In genomic region chr11:70327717-70328116, GRCh38 we compare ENCODE assay signal across 14 cellular contexts. TPM values are rescaled to one million over a fixed set of nuclear protein-coding genes. Genes with fewer than 3 reads are reported as not detected.
DNase-seq lines count a peak whose midpoint lies in the region; ATAC-seq and TF ChIP-seq lines count a peak whose summit lies in the region.
"Had no signal": no experiment of that assay in that cellular context is flagged by ENCODE, and none has a peak within 500 bp of the region (broad histone marks: within the 10 kb centered on the region; RNA-seq: fewer than 3 reads in every experiment).

No MANE protein-coding gene starts in this region.

- peak; percentile 48 for ATAC-seq in HG03565 (IDR thresholded peaks at IDR 0.05; ENCODE audit: unreplicated experiment)
- ATAC-seq in stimulated activated memory B cell treated with anti-CD40 and anti-IgM and Interleukin-4, amounts not matched to agents 10 μg/mL and 1 μg/mL and 100 μg/mL, for 72 hours: peak; percentile 54
- no peak for ATAC-seq in HG03354 (IDR thresholded peaks at IDR 0.05; ENCODE audit: poor library complexity, severe bottlenecking, unreplicated experiment)
- no peak for ATAC-seq in GM21526 (IDR thresholded peaks at IDR 0.05; ENCODE audit: low FRiP score, unreplicated experiment)
- ATAC-seq: A549 had no signal

- H3K27ac Mint-ChIP-seq in Calu3 (ENCODE audit: unreplicated experiment): peak overlapping the region; percentile 6
- H3K27ac Mint-ChIP-seq in stimulated activated memory B cell treated with anti-CD40 and anti-IgM and Interleukin-4, amounts not matched to agents 10 μg/mL and 1 μg/mL and 100 μg/mL, for 72 hours: no peak overlapping the region

- H3K27me3 Mint-ChIP-seq in Calu3 (ENCODE audit: unreplicated experiment): no peaks in the 10 kb centered on the region
- no peaks in the 10 kb centered on the region for H3K27me3 Mint-ChIP-seq in stimulated activated memory B cell treated with anti-CD40 and anti-IgM and Interleukin-4, amounts not matched to agents 10 μg/mL and 1 μg/mL and 100 μg/mL, for 72 hours

- intact Hi-C loops in Calu3 (cut with micrococcal nuclease; ENCODE audit: unreplicated experiment): no loop called here

- no peak for DNase-seq in Calu3
- peak; percentile 55 for DNase-seq in GM13977 (ENCODE audit: low spot score)
- no peak for DNase-seq in NCI-H82 treated with DMSO at 0.1 percent for 48 hours (lab: John Stamatoyannopoulos, UW; ENCODE audit: unreplicated experiment)
- DNase-seq: COR-L47, IMR-90, Karpas-422, MG63, NCI-H1092, NCI-H510A treated with DMSO at 0.1 percent for 48 hours had no signal

- CTCF ChIA-PET in Calu3 (lab: Charles Lee): no interaction called here

- in situ Hi-C loops in GM13977 (cut with MboI; ENCODE audit: low pct_unique_long_range_greater_than_20kb, low sequenced_read_pairs, unreplicated experiment): no loop called here

- H3K4me1 Mint-ChIP-seq in Calu3 (ENCODE audit: low read depth, unreplicated experiment): peaks cover 23% of the 10 kb centered on the region
- H3K4me1 Mint-ChIP-seq in stimulated activated memory B cell treated with anti-CD40 and anti-IgM and Interleukin-4, amounts not matched to agents 10 μg/mL and 1 μg/mL and 100 μg/mL, for 72 hours: peaks cover 16% of the 10 kb centered on the region

- peaks cover 60% of the 10 kb centered on the region for H3K36me3 Mint-ChIP-seq in Calu3 (ENCODE audit: insufficient read depth, unreplicated experiment)
- peaks cover 53% of the 10 kb centered on the region for H3K36me3 Mint-ChIP-seq in stimulated activated memory B cell treated with anti-CD40 and anti-IgM and Interleukin-4, amounts not matched to agents 10 μg/mL and 1 μg/mL and 100 μg/mL, for 72 hours

- TF ChIP-seq CTCF in Calu3 (IDR thresholded peaks at IDR 0.05; ENCODE audit: unreplicated experiment): no peak
- no peak for TF ChIP-seq CTCF in GM13977 (IDR thresholded peaks at IDR 0.05; ENCODE audit: extremely low read depth, insufficient read depth, missing control alignments)

- no TSS peak for BruUV-seq in Calu3 (replicated peaks; lab: Mats Ljungman, UMichigan)

- H3K9me3 Mint-ChIP-seq in Calu3 (ENCODE audit: low read depth, unreplicated experiment): no peaks in the 10 kb centered on the region
- H3K9me3 Mint-ChIP-seq in stimulated activated memory B cell treated with anti-CD40 and anti-IgM and Interleukin-4, amounts not matched to agents 10 μg/mL and 1 μg/mL and 100 μg/mL, for 72 hours: no peaks in the 10 kb centered on the region

- H3K4me3 Mint-ChIP-seq in Calu3 (ENCODE audit: low read depth, unreplicated experiment): no peak overlapping the region
- H3K4me3 Mint-ChIP-seq in stimulated activated memory B cell treated with anti-CD40 and anti-IgM and Interleukin-4, amounts not matched to agents 10 μg/mL and 1 μg/mL and 100 μg/mL, for 72 hours: no peak overlapping the region

RNA-seq across cellular contexts. Expression of gene PPFIA1, which starts 57.2 kb away (rescaled TPM):
- total RNA-seq in Calu3 (2022): 76.5 and 84.0 TPM in 2 replicates

Comparison
In these comparisons a context has a peak if more than half of its experiments do, and no peak if none do; other contexts are left out.
1. ATAC-seq: peak in HG03565 (single experiment) and stimulated activated memory B cell treated with anti-CD40 and anti-IgM and Interleukin-4, amounts not matched to agents 10 μg/mL and 1 μg/mL and 100 μg/mL, for 72 hours (single experiment); none in HG03354 (single experiment) and GM21526 (single experiment).